ENCODE assay signal across 15 cellular contexts in genomic region chr2:12287220-12287751, GRCh38.
DNase-seq lines count a peak whose midpoint lies in the region; ATAC-seq and TF ChIP-seq lines count a peak whose summit lies in the region.
"Had no signal": no experiment of that assay in that cellular context is flagged by ENCODE, and none has a peak within 500 bp of the region (broad histone marks: within the 10 kb centered on the region; RNA-seq: fewer than 3 reads in every experiment).

No MANE protein-coding gene starts in this region.

- no peak overlapping the region for H3K4me3 ChIP-seq in hepatocyte

- no peaks in the 10 kb centered on the region for H3K9me3 Mint-ChIP-seq in natural killer cell treated with Interleukin-12 subunit alpha and Interleukin-12 subunit beta and Interleukin-15 and Interleukin-18, amount 100 ng/mL, for 72 hours
- H3K9me3 Mint-ChIP-seq in WTC11, result peaks cover 21% of the 10 kb centered on the region

- CTCF ChIA-PET in WTC11 (lab: Charles Lee), result interaction anchor here (0.6 kb wide), 1 partner anchor 431 kb away, joined by 5 read pairs; no protein-coding TSS in a partner anchor

- H4K20me1 ChIP-seq in hepatocyte (ENCODE audit: insufficient read depth, poor library complexity, severe bottlenecking), result no peaks in the 10 kb centered on the region

- no peak overlapping the region for H3K4me2 ChIP-seq in hepatocyte

- peak overlapping the region in 1 of 2 donors; percentile 79 for H3K27ac Mint-ChIP-seq in natural killer cell treated with Interleukin-12 subunit alpha and Interleukin-12 subunit beta and Interleukin-15 and Interleukin-18, amount 100 ng/mL, for 72 hours
- no peak overlapping the region for H3K27ac Mint-ChIP-seq in WTC11
- H3K27ac Mint-ChIP-seq: brain; stimulated activated naive CD8-positive, alpha-beta T cell treated with anti-CD3 and anti-CD28 coated beads, Interleukin-15, Interleukin-2, amounts not matched to agents 100 ng/mL and 50 ng/mL, for 24 hours had no signal

- peak; percentile 72 for DNase-seq in ELR (ENCODE audit: low read depth)
- peak; percentile 42 for DNase-seq in OCI-M1 (lab: John Stamatoyannopoulos, UW)
- DNase-seq in epidermal melanocyte (ENCODE audit: insufficient read length, low spot score), result peak; percentile 22
- no peak for DNase-seq in natural killer cell treated with Interleukin-12 subunit alpha and Interleukin-12 subunit beta and Interleukin-15 and Interleukin-18, amount 100 ng/mL, for 72 hours (ENCODE audit: low spot score)
- no peak for DNase-seq in T-helper 1 cell
- DNase-seq in hepatocyte (ENCODE audit: low spot score), result no peak
- no peak for DNase-seq in WTC11 (ENCODE audit: low spot score)
- DNase-seq: activated CD4-positive, CD25-positive, alpha-beta regulatory T cell treated with anti-CD3 and anti-CD28 coated beads, Interleukin-2, amount 50 U/mL, for 72 hours; BE2C; DND-41; NCI-H1694 treated with DMSO at 0.1 percent for 48 hours; NCI-H774 had no signal

- TF ChIP-seq CTCF in hepatocyte (IDR thresholded peaks at IDR 0.05; ENCODE audit: poor library complexity) (no peak), WTC11 (IDR thresholded peaks at IDR 0.05) (no peak)

- no peaks in the 10 kb centered on the region for H3K36me3 ChIP-seq in hepatocyte (replicated peaks; ENCODE audit: insufficient read depth, low read depth)
- H3K36me3 ChIP-seq: BE2C had no signal

- H2AFZ ChIP-seq in hepatocyte, result no peak overlapping the region

- H3K27me3 Mint-ChIP-seq in natural killer cell treated with Interleukin-12 subunit alpha and Interleukin-12 subunit beta and Interleukin-15 and Interleukin-18, amount 100 ng/mL, for 72 hours, result peaks cover 11 to 25% of the 10 kb centered on the region in 2 donors
- no peaks in the 10 kb centered on the region for H3K27me3 Mint-ChIP-seq in WTC11 (ENCODE audit: low read depth)
- H3K27me3 Mint-ChIP-seq: brain had no signal

- H3K9me3 ChIP-seq in hepatocyte (ENCODE audit: low read depth), result no peaks in the 10 kb centered on the region
- H3K9me3 ChIP-seq: BE2C had no signal

- no peaks in the 10 kb centered on the region for H3K79me2 ChIP-seq in hepatocyte

- no peaks in the 10 kb centered on the region for H3K4me1 ChIP-seq in hepatocyte (ENCODE audit: insufficient read depth)

- WGBS in hepatocyte (ENCODE audit: low lambda C conversion rate, missing lambda C conversion rate), result 48% methylated on average over 5 of the region's 5 CpGs

- no peak overlapping the region for H3K27ac ChIP-seq in hepatocyte

- H3K4me1 Mint-ChIP-seq in natural killer cell treated with Interleukin-12 subunit alpha and Interleukin-12 subunit beta and Interleukin-15 and Interleukin-18, amount 100 ng/mL, for 72 hours (ENCODE audit: low read depth in 2 of 2), result peaks cover 31 to 45% of the 10 kb centered on the region in 2 donors
- peaks cover 23% of the 10 kb centered on the region for H3K4me1 Mint-ChIP-seq in WTC11

- POLR2A ChIA-PET in WTC11 (lab: Charles Lee), result no interaction called here

- H3K27me3 ChIP-seq in hepatocyte, result no peaks in the 10 kb centered on the region
- H3K27me3 ChIP-seq: BE2C had no signal

- H3K9me2 ChIP-seq in hepatocyte (replicated peaks; ENCODE audit: insufficient read depth), result no peaks in the 10 kb centered on the region

- peak overlapping the region; percentile 11 for H3K4me3 Mint-ChIP-seq in natural killer cell treated with Interleukin-12 subunit alpha and Interleukin-12 subunit beta and Interleukin-15 and Interleukin-18, amount 100 ng/mL, for 72 hours
- no peak overlapping the region for H3K4me3 Mint-ChIP-seq in WTC11
- H3K4me3 Mint-ChIP-seq: brain; stimulated activated naive CD8-positive, alpha-beta T cell treated with anti-CD3 and anti-CD28 coated beads, Interleukin-15, Interleukin-2, amounts not matched to agents 100 ng/mL and 50 ng/mL, for 24 hours had no signal

- peak; percentile 76 to 79 for ATAC-seq in natural killer cell treated with Interleukin-12 subunit alpha and Interleukin-12 subunit beta and Interleukin-15 and Interleukin-18, amount 100 ng/mL, for 72 hours
- no peak for ATAC-seq in HG02981 (IDR thresholded peaks at IDR 0.05; ENCODE audit: unreplicated experiment)
- ATAC-seq in WTC11, result no peak

- H3K36me3 Mint-ChIP-seq in natural killer cell treated with Interleukin-12 subunit alpha and Interleukin-12 subunit beta and Interleukin-15 and Interleukin-18, amount 100 ng/mL, for 72 hours, result peaks cover 11% of the 10 kb centered on the region
- H3K36me3 Mint-ChIP-seq in WTC11, result peaks cover 20% of the 10 kb centered on the region
- H3K36me3 Mint-ChIP-seq: brain had no signal

TF ChIP-seq in WTC11, 78 proteins besides CTCF, POLR2A, EP300 and RAD21:
- no peak for TF ChIP-seq ZNF532 (CRISPR knock-in tag; IDR thresholded peaks at IDR 0.05; ENCODE audit: borderline replicate concordance)
- TF ChIP-seq SMAD4 (CRISPR knock-in tag; IDR thresholded peaks at IDR 0.05), result no peak
- TF ChIP-seq ZNF317 (CRISPR knock-in tag; IDR thresholded peaks at IDR 0.05; ENCODE audit: borderline replicate concordance, low read depth), result no peak
TF ChIP-seq in WTC11: peak in this region for 0.

Comparison
In these comparisons a context has a peak if more than half of its experiments do, and no peak if none do; other contexts are left out.
1. DNase-seq: peak in ELR (single experiment), OCI-M1 (single experiment) and epidermal melanocyte (single experiment); none in natural killer cell treated with Interleukin-12 subunit alpha and Interleukin-12 subunit beta and Interleukin-15 and Interleukin-18, amount 100 ng/mL, for 72 hours (single experiment), T-helper 1 cell (0 of 5), hepatocyte (single experiment) and WTC11 (single experiment).
2. ATAC-seq: peak in natural killer cell treated with Interleukin-12 subunit alpha and Interleukin-12 subunit beta and Interleukin-15 and Interleukin-18, amount 100 ng/mL, for 72 hours (2 of 2); none in HG02981 (single experiment) and WTC11 (single experiment).